Comparison of ENCODE assay signal across 12 cellular contexts in the genomic region with DNA sequence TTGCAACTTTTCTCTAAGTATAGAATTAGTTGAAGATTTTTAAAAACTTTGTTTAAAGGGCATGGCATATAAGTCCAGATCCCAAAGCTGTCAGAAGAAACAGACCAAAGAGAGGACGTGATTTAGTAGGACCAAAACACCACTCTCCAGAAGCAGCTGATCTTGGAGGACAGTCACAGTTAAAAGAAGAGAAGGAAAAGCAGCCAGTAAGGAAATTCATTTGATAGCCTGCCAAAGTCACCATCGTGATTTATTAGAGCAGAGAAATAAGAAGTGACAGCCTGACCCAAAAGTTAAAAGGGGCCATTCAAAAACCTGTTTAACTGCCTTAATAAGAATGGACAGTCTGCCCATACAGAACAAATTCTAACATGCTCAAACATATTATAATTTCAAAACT.
"Had no signal": no experiment of that assay in that cellular context is flagged by ENCODE, and none has a peak within 500 bp of the region (broad histone marks: within the 10 kb centered on the region; RNA-seq: fewer than 3 reads in every experiment).

No MANE protein-coding gene starts in this region.

- H3K27me3 ChIP-seq: heart right ventricle had no signal

- H3K9me3 ChIP-seq: heart right ventricle had no signal

- DNase-seq: activated CD4-positive, alpha-beta T cell treated with anti-CD3 and anti-CD28 coated beads, Interleukin-2, amount 50 U/mL, for 1 hour; activated naive CD4-positive, alpha-beta T cell; activated naive CD8-positive, alpha-beta T cell treated with anti-CD3 and anti-CD28 coated beads, Interleukin-2, amount 10 ng/mL, durations not matched to agents 7 days and 5 days; activated T-cell treated with anti-CD3 and anti-CD28 coated beads for 4 hours; dermis blood vessel endothelial cell; foreskin melanocyte; heart right ventricle had no signal

- ATAC-seq: activated CD4-positive, CD25-positive, alpha-beta regulatory T cell treated with anti-CD3 and anti-CD28 coated beads, Interleukin-2, amount 50 U/mL, for 24 hours; natural killer cell treated with Interleukin-12 subunit alpha and Interleukin-12 subunit beta and Interleukin-15 and Interleukin-18, amount 100 ng/mL, for 72 hours; stimulated activated memory B cell treated with anti-CD40 and anti-IgM and Interleukin-4, amounts not matched to agents 10 μg/mL and 1 μg/mL and 100 μg/mL, for 72 hours had no signal

- H3K4me3 ChIP-seq: heart right ventricle had no signal

- H3K27ac ChIP-seq: epithelial cell of prostate had no signal

- FAIRE-seq: urothelium cell line had no signal
